Comparison of ENCODE assay signal across 9 cellular contexts in genomic region chr1:245051349-245052221, GRCh38.
A peak's percentile ranks its signal among the peaks of the same experiment; 100 is the strongest.
DNase-seq lines count a peak whose midpoint lies in the region; ATAC-seq and TF ChIP-seq lines count a peak whose summit lies in the region.
"Had no signal": no experiment of that assay in that cellular context is flagged by ENCODE, and none has a peak within 500 bp of the region (broad histone marks: within the 10 kb centered on the region; RNA-seq: fewer than 3 reads in every experiment).

No MANE protein-coding gene starts in this region.

- ATAC-seq in lung (ENCODE audit: insufficient read depth, low FRiP score) (peak; percentile 64), HG03196 (IDR thresholded peaks at IDR 0.05; ENCODE audit: unreplicated experiment) (no peak), HG02623 (IDR thresholded peaks at IDR 0.05; ENCODE audit: unreplicated experiment) (no peak)

- DNase-seq in BE2C (peak; percentile 30), NOMO-1 (lab: John Stamatoyannopoulos, UW; ENCODE audit: unreplicated experiment in 2 of 2) (peak; percentile 94 to 96), cardiac fibroblast (ENCODE audit: low read depth in 2 of 2) (peak; percentile 35 to 81), lung (ENCODE audit: low spot score) (peak; percentile 63), cerebellar cortex (ENCODE audit: low spot score) (no peak), COLO668 (lab: John Stamatoyannopoulos, UW; ENCODE audit: unreplicated experiment) (no peak)

- H3K27me3 ChIP-seq in BE2C (no peaks in the 10 kb centered on the region), lung (ENCODE audit: control insufficient read depth, insufficient read depth) (no peaks in the 10 kb centered on the region)

- 14 to 27% methylated on average over 18 of the region's 18 CpGs for WGBS in lung, 2 donors

- TF ChIP-seq CTCF in BE2C (IDR thresholded peaks at IDR 0.05; ENCODE audit: low read depth, low read length) (no peak), cardiac fibroblast (IDR thresholded peaks at IDR 0.05; ENCODE audit: low read depth, low read length) (no peak), lung (IDR thresholded peaks at IDR 0.05; ENCODE audit: control extremely low read depth, extremely low read depth) (no peak)

- H3K36me3 ChIP-seq in BE2C (no peaks in the 10 kb centered on the region), lung (ENCODE audit: control insufficient read depth in 2 of 2, insufficient read depth in 2 of 2, low read length in 2 of 2) (no peaks in the 10 kb centered on the region)

- H3K9me3 ChIP-seq in BE2C (no peaks in the 10 kb centered on the region), lung (ENCODE audit: control insufficient read depth in 2 of 2, insufficient read depth in 1 of 2, low read length in 1 of 2) (peaks cover 0 to 3% of the 10 kb centered on the region in 2 donors)

- peak overlapping the region; percentile 25 for H3K4me3 ChIP-seq in BE2C (ENCODE audit: low read depth, low read length)
- no peak overlapping the region for H3K4me3 ChIP-seq in cardiac fibroblast (replicated peaks in 1 of 2; ENCODE audit: low read depth in 2 of 2, low read length in 2 of 2)
- H3K4me3 ChIP-seq in lung: no peak overlapping the region

- peak overlapping the region in 1 of 2 donors; percentile 26 for H3K27ac ChIP-seq in lung (ENCODE audit: low read depth in 1 of 2, low read length in 1 of 2)
- H3K27ac ChIP-seq: KMS-11 had no signal

- no peaks in the 10 kb centered on the region; the same call in 1 of the 2 replicates for H3K4me1 ChIP-seq in BE2C
- H3K4me1 ChIP-seq in lung (ENCODE audit: control insufficient read depth in 2 of 2, insufficient read depth in 2 of 2, low read length in 2 of 2): peaks cover 0 to 8% of the 10 kb centered on the region in 2 donors

Comparison
In these comparisons a context has a peak if more than half of its experiments do, and no peak if none do; other contexts are left out.
1. DNase-seq: peak in BE2C (single experiment), NOMO-1 (2 of 2), cardiac fibroblast (2 of 2) and lung (single experiment); none in cerebellar cortex (single experiment) and COLO668 (single experiment).